Comparison of ENCODE assay signal across 9 cellular contexts in the genomic region with DNA sequence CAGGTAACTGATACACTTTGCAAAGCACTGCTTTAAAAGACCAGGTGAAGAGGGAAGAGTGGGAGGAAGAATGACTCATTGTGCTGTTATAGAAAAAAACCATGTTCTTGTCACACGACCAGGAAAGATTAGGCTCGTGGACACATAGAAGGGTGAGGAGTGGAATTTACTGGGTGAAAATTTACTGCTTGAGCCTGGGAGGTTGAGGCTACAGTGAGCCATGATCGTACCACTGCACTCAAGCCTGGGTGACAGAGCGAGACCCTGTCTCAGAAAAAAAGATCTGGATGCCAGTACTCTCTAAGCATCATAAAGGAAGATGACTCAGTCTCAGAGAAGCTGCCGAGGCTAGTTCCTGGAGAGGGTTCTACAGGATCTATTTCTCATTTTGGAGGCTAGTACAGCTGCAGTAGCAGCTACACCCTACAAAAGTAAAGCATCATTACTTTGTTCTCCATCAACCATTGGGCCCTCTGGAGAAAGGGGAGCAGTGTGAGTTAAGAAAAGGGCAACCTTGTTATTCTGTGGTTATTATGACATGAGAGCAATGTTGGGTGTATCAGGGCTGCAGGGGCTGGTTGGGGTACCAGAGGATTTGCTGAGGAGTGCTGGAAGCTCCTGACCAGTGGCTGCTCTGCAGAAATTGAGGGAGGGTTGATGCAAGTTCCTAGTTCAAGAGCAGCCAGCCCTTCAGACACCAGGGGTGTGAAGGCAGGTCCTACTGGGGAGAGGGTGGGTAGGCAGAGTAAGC.
DNase-seq lines count a peak whose midpoint lies in the region; ATAC-seq, FAIRE-seq and TF ChIP-seq lines count a peak whose summit lies in the region.
"Had no signal": no experiment of that assay in that cellular context is flagged by ENCODE, and none has a peak within 500 bp of the region (broad histone marks: within the 10 kb centered on the region; RNA-seq: fewer than 3 reads in every experiment).

No MANE protein-coding gene starts in this region.

- H3K9me3 Mint-ChIP-seq in nephron progenitor cell = peaks cover 7% of the 10 kb centered on the region

- 56 to 57% methylated on average over 5 of the region's 5 CpGs for WGBS in body of pancreas, 2 donors

- TF ChIP-seq CTCF in RWPE1 (conservative IDR thresholded peaks at IDR 0.05; ENCODE audit: low read depth) (no peak), body of pancreas (IDR thresholded peaks at IDR 0.05) (no peak), nephron progenitor cell (IDR thresholded peaks at IDR 0.05) (no peak)

- peak overlapping the region; percentile 32; the same call in 1 of the 2 replicates for H3K27ac ChIP-seq in RWPE1
- peak overlapping the region in 2 of 4 donors; percentile 11 to 50 for H3K27ac ChIP-seq in body of pancreas

- POLR2A ChIA-PET in RWPE1 (lab: Yijun Ruan, JAX; ENCODE audit: low non-redundant PET) = no interaction called here

- peaks cover 12% of the 10 kb centered on the region for H3K36me3 Mint-ChIP-seq in nephron progenitor cell (ENCODE audit: low read depth)

- FAIRE-seq in GM19239 (lab: Jason Lieb, UNC) = no peak

- H3K36me3 ChIP-seq in body of pancreas (replicated peaks in 1 of 2; ENCODE audit: insufficient read depth in 1 of 2, low read depth in 2 of 2) = no peaks in the 10 kb centered on the region

- intact Hi-C loops in body of pancreas (cut with DNase I) = no loop called here

- ATAC-seq in body of pancreas (peak; percentile 73), GM18520 (IDR thresholded peaks at IDR 0.05; ENCODE audit: unreplicated experiment) (no peak)

- no peaks in the 10 kb centered on the region for H3K27me3 ChIP-seq in body of pancreas

- TF ChIP-seq POLR2A in body of pancreas (IDR thresholded peaks at IDR 0.05) = no peak

- H3K27ac Mint-ChIP-seq in nephron progenitor cell = peak overlapping the region; percentile 7

- no peak overlapping the region for H3K4me3 Mint-ChIP-seq in nephron progenitor cell

- H3K4me1 ChIP-seq in body of pancreas = peaks cover 37% of the 10 kb centered on the region

- CTCF ChIA-PET in RWPE1 (lab: Yijun Ruan, JAX) = interaction anchor here (0.7 kb wide), 1 partner anchor 158 kb away, joined by 3 read pairs; no protein-coding TSS in a partner anchor

- no peak overlapping the region for H3K4me3 ChIP-seq in body of pancreas

- no peaks in the 10 kb centered on the region for H3K9me3 ChIP-seq in body of pancreas

- H3K27me3 Mint-ChIP-seq in nephron progenitor cell (ENCODE audit: low read depth, poor library complexity) = peaks cover 11% of the 10 kb centered on the region

- DNase-seq in Daoy (ENCODE audit: low read depth) (peak; percentile 33), RWPE1 (ENCODE audit: low spot score) (peak; percentile 42), body of pancreas (no peak), nephron progenitor cell (no peak), GM19240 (ENCODE audit: insufficient read length, low spot score) (no peak), NCI-H2196 (lab: John Stamatoyannopoulos, UW; ENCODE audit: unreplicated experiment) (no peak), GM19239 (ENCODE audit: insufficient read length, low spot score) (no peak)
- DNase-seq: NCI-H1092 treated with DMSO at 0.1 percent for 48 hours had no signal

- peaks cover 58% of the 10 kb centered on the region for H3K4me1 Mint-ChIP-seq in nephron progenitor cell

Comparison
In these comparisons a context has a peak if more than half of its experiments do, and no peak if none do; other contexts are left out.
1. DNase-seq: peak in Daoy (single experiment) and RWPE1 (single experiment); none in body of pancreas (0 of 4), nephron progenitor cell (single experiment), GM19240 (single experiment), NCI-H2196 (single experiment) and GM19239 (single experiment).